26 cellular contexts compared by ENCODE assay signal in genomic region chr17:36870618-36871002, GRCh38.
DNase-seq lines count a peak whose midpoint lies in the region; FAIRE-seq and TF ChIP-seq lines count a peak whose summit lies in the region.
"Had no signal": no experiment of that assay in that cellular context is flagged by ENCODE, and none has a peak within 500 bp of the region (broad histone marks: within the 10 kb centered on the region; RNA-seq: fewer than 3 reads in every experiment).

No MANE protein-coding gene starts in this region.

- H3K14ac ChIP-seq in H9 (ENCODE audit: insufficient read depth, low read length) (no peak overlapping the region), H1 (ENCODE audit: insufficient read length) (no peak overlapping the region), neuronal stem cell (ENCODE audit: low read length) (no peak overlapping the region)

- H4K5ac ChIP-seq in H9 (ENCODE audit: insufficient read length, low read depth, low read length) (no peak overlapping the region), H1 (ENCODE audit: insufficient read length, low read depth, low read length) (no peak overlapping the region)

- H3K4me1 ChIP-seq in H9 (ENCODE audit: insufficient read depth, low read length) = no peaks in the 10 kb centered on the region
- H3K4me1 ChIP-seq in H1 (replicated peaks in 1 of 4; ENCODE audit: control insufficient read depth in 3 of 4, insufficient read depth in 4 of 4, low read length in 3 of 4) = peaks cover 0 to 11% (median 8%) of the 10 kb centered on the region in 4 experiments; a peak in 6 of 7 replicates
- H3K4me1 ChIP-seq in neuronal stem cell (ENCODE audit: control insufficient read depth in 2 of 2, insufficient read depth in 1 of 2, low read depth in 1 of 2, low read length in 2 of 2) = peaks cover 0 to 12% of the 10 kb centered on the region in 2 donors
- H3K4me1 ChIP-seq: Caco-2, HAP-1 had no signal

- H3K56ac ChIP-seq in H9 (ENCODE audit: insufficient read length, low read depth, low read length) (no peak overlapping the region), H1 (replicated peaks; ENCODE audit: insufficient read length, low read depth, low read length) (no peak overlapping the region)

- FAIRE-seq in H1 (lab: Jason Lieb, UNC) = no peak
- FAIRE-seq: GM12892, GM19239, HTR-8/SVneo had no signal

- H4K8ac ChIP-seq in H9 (replicated peaks; ENCODE audit: insufficient read length, low read depth, low read length) (no peak overlapping the region), H1 (ENCODE audit: extremely low read depth, insufficient read depth, low read length) (no peak overlapping the region), neuronal stem cell (ENCODE audit: low read depth, low read length) (no peak overlapping the region)

- peaks cover 0 to 8% of the 10 kb centered on the region in 2 experiments; a peak in 4 of 5 replicates for H3K9me3 Mint-ChIP-seq in H9
- H3K9me3 Mint-ChIP-seq: HFFc6 had no signal

- TF ChIP-seq CTCF in H9 (conservative IDR thresholded peaks at IDR 0.05) = peak; percentile 29; the same call in 2 of the 3 replicates
- TF ChIP-seq CTCF in H1 (IDR thresholded peaks at IDR 0.05; ENCODE audit: control extremely low read depth in 1 of 3, insufficient read depth in 1 of 3, low read depth in 1 of 3, low read length in 3 of 3) = peak; percentile 24 to 49 (median 46)

- no peaks in the 10 kb centered on the region for H4K20me1 ChIP-seq in H9 (ENCODE audit: control insufficient read depth, insufficient read depth, insufficient read length)
- H4K20me1 ChIP-seq in H1 (replicated peaks in 1 of 2; ENCODE audit: control insufficient read depth in 1 of 2, insufficient read depth in 2 of 2, low read length in 2 of 2) = no peaks in the 10 kb centered on the region

- H2BK5ac ChIP-seq in H9 (ENCODE audit: insufficient read length, low read length) (no peak overlapping the region), H1 (ENCODE audit: low read depth, low read length) (peak overlapping the region; percentile 48; the same call in 1 of the 2 replicates), neuronal stem cell (ENCODE audit: low read length) (no peak overlapping the region)

- no peak overlapping the region; a peak in 1 of 5 replicates for H3K4me3 Mint-ChIP-seq in H9
- H3K4me3 Mint-ChIP-seq: B cell; CD8-positive, alpha-beta T cell; HFFc6 had no signal

- no peak for TF ChIP-seq EP300 in H1 (IDR thresholded peaks at IDR 0.05; ENCODE audit: borderline replicate concordance in 1 of 2, low read depth in 2 of 2, low read length in 2 of 2)

- H3K18ac ChIP-seq in H9 (ENCODE audit: insufficient read length, low read depth, low read length) (no peak overlapping the region), H1 (ENCODE audit: extremely low read depth, low read length) (0 out of 2 replicates have a peak overlapping the region, but pooled peaks have one; percentile 63), neuronal stem cell (ENCODE audit: low read length) (no peak overlapping the region)

- H2AK5ac ChIP-seq in H9 (ENCODE audit: insufficient read length, low read length) (no peak overlapping the region), H1 (ENCODE audit: low read depth, low read length) (no peak overlapping the region; the same call in 1 of the 2 replicates), neuronal stem cell (ENCODE audit: low read depth, low read length) (no peak overlapping the region)

- H3K79me2 ChIP-seq in H9 (ENCODE audit: insufficient read depth, low read length) (no peaks in the 10 kb centered on the region), H1 (ENCODE audit: control insufficient read depth in 1 of 2, insufficient read depth in 2 of 2, low read length in 2 of 2) (no peaks in the 10 kb centered on the region)

- H3T11ph ChIP-seq in H9 (ENCODE audit: low read length) = no peak overlapping the region

- H3K27me3 ChIP-seq in H9 (ENCODE audit: insufficient read depth, low read length) (no peaks in the 10 kb centered on the region), H1 (replicated peaks in 1 of 4; ENCODE audit: control insufficient read depth in 3 of 4, extremely low read depth in 1 of 4, insufficient read depth in 3 of 4, low read length in 3 of 4) (no peaks in the 10 kb centered on the region; a peak in 1 of 7 replicates), neuronal stem cell (ENCODE audit: control insufficient read depth in 3 of 3, insufficient read depth in 3 of 3, low read depth in 1 of 3, low read length in 3 of 3) (peaks cover 0 to 14% (median 0%) of the 10 kb centered on the region in 3 experiments)
- H3K27me3 ChIP-seq: MG63 had no signal

- no CpG with 5 or more reads among the region's 5 CpGs for WGBS in H9 (ENCODE audit: extremely low coverage, insufficient read length, low lambda C conversion rate)
- 70% methylated on average over 5 of the region's 5 CpGs; no CpG with 5 or more reads in 1 of the 2 experiments for WGBS in H1 (ENCODE audit: extremely low coverage in 1 of 2, insufficient coverage in 1 of 2, insufficient read length in 1 of 2, insufficient replicate concordance in 2 of 2, low coverage in 1 of 2, low lambda C conversion rate in 2 of 2, missing lambda C conversion rate in 1 of 2), 2 experiments
- no CpG with 5 or more reads among the region's 5 CpGs for WGBS in neuronal stem cell (ENCODE audit: extremely low coverage in 2 of 2, insufficient read length in 2 of 2, insufficient replicate concordance in 1 of 2), 2 donors

- DNase-seq in DMS 273 (lab: John Stamatoyannopoulos, UW; ENCODE audit: unreplicated experiment) (peak; percentile 26), DMS 273 treated with DMSO at 0.1 percent for 48 hours (lab: John Stamatoyannopoulos, UW) (no peak), H9 (peak; percentile 58), H1 (ENCODE audit: low read depth in 1 of 2, low spot score in 2 of 2) (no peak), neuronal stem cell (ENCODE audit: low spot score) (no peak), NCI-H1436 (lab: John Stamatoyannopoulos, UW) (no peak)
- DNase-seq in stimulated activated CD4-positive, alpha-beta T cell treated with anti-CD3 and anti-CD28 coated beads, Interleukin-1b, Interleukin-23, amount 100 ng/mL, for 48 hours = no peak
- DNase-seq: Caco-2; CD8-positive, alpha-beta T cell; DMS153; DND-41; HFFc6; KG1; MG63; NCI-H1105 treated with DMSO at 0.1 percent for 48 hours; NCI-H2029; NCI-H2171; SHP77 had no signal

- CTCF ChIA-PET in H1 (lab: Charles Lee; ENCODE audit: partially characterized antibody) = interaction anchor here (0.6 to 2.5 kb wide), 12 partner anchors 12 to 274 kb away, joined by 3 to 17 read pairs (median 4); no protein-coding TSS in a partner anchor

- no peak overlapping the region for H2BK15ac ChIP-seq in H9 (ENCODE audit: low read depth, low read length)
- 0 out of 2 replicates have a peak overlapping the region, but pooled peaks have one; percentile 85 for H2BK15ac ChIP-seq in H1 (ENCODE audit: low read length)
- peak overlapping the region; percentile 51 for H2BK15ac ChIP-seq in neuronal stem cell (ENCODE audit: low read length)

- H2AFZ ChIP-seq in H9 (ENCODE audit: low read length) (no peak overlapping the region), H1 (ENCODE audit: low read length) (no peak overlapping the region), neuronal stem cell (ENCODE audit: low read length) (no peak overlapping the region)

- H3K79me1 ChIP-seq in H9 (ENCODE audit: insufficient read depth, low read depth, low read length, poor library complexity, severe bottlenecking) (no peaks in the 10 kb centered on the region), H1 (ENCODE audit: low read depth, low read length) (no peaks in the 10 kb centered on the region), neuronal stem cell (ENCODE audit: low read depth, low read length) (no peaks in the 10 kb centered on the region)

- TF ChIP-seq RAD21 in H1 (IDR thresholded peaks at IDR 0.05 in 1 of 2, conservative IDR thresholded peaks at IDR 0.05 in 1 of 2; ENCODE audit: low read depth in 2 of 2, low read length in 2 of 2) = peak; percentile 68 to 79

- H3K9me3 ChIP-seq in H9 (ENCODE audit: control insufficient read depth, low read depth, low read length) (no peaks in the 10 kb centered on the region), H1 (ENCODE audit: insufficient read depth in 2 of 2, low read depth in 1 of 2, low read length in 1 of 2) (no peaks in the 10 kb centered on the region), neuronal stem cell (replicated peaks in 1 of 2; ENCODE audit: control insufficient read depth in 2 of 2, insufficient read depth in 1 of 2, low read depth in 1 of 2, low read length in 2 of 2) (no peaks in the 10 kb centered on the region)
- H3K9me3 ChIP-seq: HAP-1 had no signal

- H3K23ac ChIP-seq in H9 (ENCODE audit: insufficient read length, low read depth, low read length) = no peak overlapping the region
- no peak overlapping the region for H3K23ac ChIP-seq in H1 (ENCODE audit: insufficient read length)
- no peak overlapping the region for H3K23ac ChIP-seq in neuronal stem cell (ENCODE audit: low read depth, low read length, poor library complexity)

- H3K9ac ChIP-seq in H9 (ENCODE audit: extremely low read depth, insufficient read length, low read length) (no peak overlapping the region), H1 (replicated peaks in 1 of 4; ENCODE audit: extremely low read depth in 1 of 4, low read depth in 3 of 4, low read length in 3 of 4) (0 out of 7 replicates have a peak overlapping the region, but pooled peaks of 1 of the 4 experiments have one; percentile 12), neuronal stem cell (ENCODE audit: low read depth, low read length, poor library complexity) (no peak overlapping the region)

- H3K27ac ChIP-seq in H9 (ENCODE audit: insufficient read length, low read depth, low read length) (no peak overlapping the region), H1 (ENCODE audit: low read depth, low read length) (no peak overlapping the region), neuronal stem cell (replicated peaks; ENCODE audit: low read length) (no peak overlapping the region)
- H3K27ac ChIP-seq: 22Rv1, C4-2B, RWPE1 had no signal

- no peak overlapping the region for H4K91ac ChIP-seq in H9 (ENCODE audit: insufficient read length, low read depth, low read length)
- no peak overlapping the region for H4K91ac ChIP-seq in H1 (replicated peaks; ENCODE audit: insufficient read length, low read length)
- H4K91ac ChIP-seq in neuronal stem cell (ENCODE audit: low read depth, low read length, poor library complexity) = no peak overlapping the region

- H3K36me3 ChIP-seq in H1 (ENCODE audit: control insufficient read depth in 2 of 4, insufficient read depth in 4 of 4, low read length in 3 of 4) = no peaks in the 10 kb centered on the region
- no peaks in the 10 kb centered on the region for H3K36me3 ChIP-seq in neuronal stem cell (replicated peaks in 1 of 2; ENCODE audit: control insufficient read depth in 2 of 2, insufficient read depth in 2 of 2, low read length in 2 of 2)
- H3K36me3 ChIP-seq: HAP-1, MG63 had no signal

- peak overlapping the region in 1 of 3 experiments; percentile 56; a peak in 3 of 7 replicates for H3K27ac Mint-ChIP-seq in H9
- H3K27ac Mint-ChIP-seq: B cell; CD8-positive, alpha-beta T cell; HFFc6 had no signal

- H3K4me2 ChIP-seq in H9 (ENCODE audit: insufficient read depth, insufficient read length, low read length) (no peak overlapping the region), H1 (ENCODE audit: insufficient read depth in 1 of 2, low read depth in 2 of 2, low read length in 2 of 2) (no peak overlapping the region), neuronal stem cell (ENCODE audit: insufficient read depth, low read length, poor library complexity, severe bottlenecking) (no peak overlapping the region)

- TF ChIP-seq POLR2A in H1 (IDR thresholded peaks at IDR 0.05; ENCODE audit: control extremely low read depth in 1 of 2, low read depth in 2 of 2, low read length in 2 of 2) = no peak

- H3K23me2 ChIP-seq in H9 (ENCODE audit: insufficient read length, low read depth, low read length, poor library complexity, severe bottlenecking) (no peaks in the 10 kb centered on the region), H1 (ENCODE audit: low read depth, low read length) (no peaks in the 10 kb centered on the region)

- H2BK12ac ChIP-seq in H9 (ENCODE audit: insufficient read length, low read depth, low read length) = no peak overlapping the region
- peak overlapping the region; percentile 82; the same call in 1 of the 2 replicates for H2BK12ac ChIP-seq in H1 (ENCODE audit: low read depth, low read length)
- H2BK12ac ChIP-seq in neuronal stem cell (ENCODE audit: low read length) = no peak overlapping the region

- H3K4ac ChIP-seq in H9 (ENCODE audit: low read depth, low read length) (no peak overlapping the region), H1 (replicated peaks; ENCODE audit: insufficient read length, low read depth, low read length) (no peak overlapping the region), neuronal stem cell (ENCODE audit: low read length) (no peak overlapping the region)

- no peak overlapping the region for H3K4me3 ChIP-seq in H1 (ENCODE audit: extremely low read depth in 1 of 4, insufficient read depth in 2 of 4, low read depth in 3 of 4, low read length in 4 of 4)
- H3K4me3 ChIP-seq in neuronal stem cell (ENCODE audit: low read length in 2 of 2) = no peak overlapping the region
- H3K4me3 ChIP-seq: HAP-1, MG63 had no signal

- H3K27me3 Mint-ChIP-seq in H9 (ENCODE audit: low read depth) = peaks cover 3% of the 10 kb centered on the region

- peaks cover 0 to 2% (median 0%) of the 10 kb centered on the region in 3 experiments; a peak in 1 of 7 replicates for H3K36me3 Mint-ChIP-seq in H9 (ENCODE audit: insufficient read depth in 1 of 3, low read depth in 3 of 3)
- H3K36me3 Mint-ChIP-seq: CD8-positive, alpha-beta T cell had no signal

- H2BK20ac ChIP-seq in H9 (ENCODE audit: low read depth, low read length, poor library complexity, severe bottlenecking) (no peak overlapping the region), H1 (ENCODE audit: low read length) (peak overlapping the region; percentile 40; the same call in 1 of the 2 replicates)

- H2BK120ac ChIP-seq in H9 (ENCODE audit: low read depth, low read length, poor library complexity, severe bottlenecking) (no peak overlapping the region), H1 (replicated peaks; ENCODE audit: low read depth, low read length) (no peak overlapping the region), neuronal stem cell (ENCODE audit: low read depth, low read length) (no peak overlapping the region)

- peaks cover 14 to 32% of the 10 kb centered on the region in 2 experiments for H3K4me1 Mint-ChIP-seq in H9
- H3K4me1 Mint-ChIP-seq: B cell had no signal

- POLR2A ChIA-PET in H1 (lab: Charles Lee; ENCODE audit: partially characterized antibody) = interaction anchor here (0.8 kb wide), 1 partner anchor 53 kb away, joined by 4 read pairs; no protein-coding TSS in a partner anchor

Comparison
In these comparisons a context has a peak if more than half of its experiments do, and no peak if none do; other contexts are left out.
1. DNase-seq: peak in DMS 273 (single experiment) and H9 (single experiment); none in DMS 273 treated with DMSO at 0.1 percent for 48 hours (single experiment), H1 (0 of 2), neuronal stem cell (single experiment), NCI-H1436 (single experiment) and stimulated activated CD4-positive, alpha-beta T cell treated with anti-CD3 and anti-CD28 coated beads, Interleukin-1b, Interleukin-23, amount 100 ng/mL, for 48 hours (single experiment).